In genomic region chr12:70535896-70536374, GRCh38 we compare ENCODE assay signal across 11 cellular contexts.
A peak's percentile ranks its signal among the peaks of the same experiment; 100 is the strongest.
DNase-seq lines count a peak whose midpoint lies in the region; ATAC-seq and TF ChIP-seq lines count a peak whose summit lies in the region.
"Had no signal": no experiment of that assay in that cellular context is flagged by ENCODE, and none has a peak within 500 bp of the region (broad histone marks: within the 10 kb centered on the region; RNA-seq: fewer than 3 reads in every experiment).

No MANE protein-coding gene starts in this region.

- no peaks in the 10 kb centered on the region for H3K79me2 ChIP-seq in hepatocyte

- ATAC-seq in right cardiac atrium (peak; percentile 54 to 75), GM21529 (IDR thresholded peaks at IDR 0.05; ENCODE audit: unreplicated experiment) (no peak)
- ATAC-seq: T-cell had no signal

- H3K36me3 ChIP-seq in hepatocyte (replicated peaks; ENCODE audit: insufficient read depth, low read depth) = no peaks in the 10 kb centered on the region

- H3K4me3 ChIP-seq in right cardiac atrium (ENCODE audit: low read length) = no peak overlapping the region
- H3K4me3 ChIP-seq in hepatocyte = no peak overlapping the region

- H3K9me2 ChIP-seq in hepatocyte (replicated peaks; ENCODE audit: insufficient read depth) = no peaks in the 10 kb centered on the region

- no peak overlapping the region for H3K4me2 ChIP-seq in hepatocyte

- WGBS in right cardiac atrium = 58% methylated on average over 6 of the region's 6 CpGs
- 82% methylated on average over 6 of the region's 6 CpGs for whole genome bisulfite sequencing in hepatocyte (ENCODE audit: low lambda C conversion rate, missing lambda C conversion rate)

- intact Hi-C loops in right cardiac atrium (cut with DNase I) (no loop called here), posterior cingulate gyrus (cut with DNase I) (loop anchor here (2.0 kb wide), 1 partner anchor 169 kb away; the partner anchor contains the start of gene KCNMB4)

- H4K20me1 ChIP-seq in hepatocyte (ENCODE audit: insufficient read depth, poor library complexity, severe bottlenecking) = no peaks in the 10 kb centered on the region

- H2AFZ ChIP-seq in hepatocyte = no peak overlapping the region

- peak overlapping the region; percentile 99 for H3K27ac ChIP-seq in angular gyrus (ENCODE audit: low read depth, low read length)
- peak overlapping the region; percentile 83 for H3K27ac ChIP-seq in right cardiac atrium (ENCODE audit: low read length)
- H3K27ac ChIP-seq in hepatocyte = no peak overlapping the region

- H3K4me1 ChIP-seq in right cardiac atrium (ENCODE audit: control insufficient read depth, insufficient read depth, low read length) (no peaks in the 10 kb centered on the region), hepatocyte (ENCODE audit: insufficient read depth) (no peaks in the 10 kb centered on the region)

- H3K9me3 ChIP-seq in right cardiac atrium (ENCODE audit: control insufficient read depth, low read length) (no peaks in the 10 kb centered on the region), hepatocyte (ENCODE audit: low read depth) (no peaks in the 10 kb centered on the region)

- peak; percentile 45 for DNase-seq in COLO668 (lab: John Stamatoyannopoulos, UW; ENCODE audit: unreplicated experiment)
- no peak for DNase-seq in right cardiac atrium
- DNase-seq in posterior cingulate gyrus = peak in 7 of 10 donors; percentile 49 to 92 (median 65)
- no peak for DNase-seq in NCI-H1694 (lab: John Stamatoyannopoulos, UW)
- DNase-seq in hepatocyte (ENCODE audit: low spot score) = no peak
- no peak for DNase-seq in NCI-H1092 treated with DMSO at 0.1 percent for 48 hours (lab: John Stamatoyannopoulos, UW)
- DNase-seq: HCEC 1CT, NCI-H1694 treated with DMSO at 0.1 percent for 48 hours, T-cell had no signal

- no peak for TF ChIP-seq CTCF in hepatocyte (IDR thresholded peaks at IDR 0.05; ENCODE audit: poor library complexity)

- H3K27me3 ChIP-seq in right cardiac atrium (ENCODE audit: control insufficient read depth, insufficient read depth) (no peaks in the 10 kb centered on the region), hepatocyte (no peaks in the 10 kb centered on the region)

Comparison
In these comparisons a context has a peak if more than half of its experiments do, and no peak if none do; other contexts are left out.
1. DNase-seq: peak in COLO668 (single experiment) and posterior cingulate gyrus (7 of 10); none in right cardiac atrium (0 of 3), NCI-H1694 (single experiment), hepatocyte (single experiment) and NCI-H1092 treated with DMSO at 0.1 percent for 48 hours (single experiment).